ENCODE assay signal across 8 cellular contexts in genomic region chr15:70466895-70467529, GRCh38.
DNase-seq lines count a peak whose midpoint lies in the region; ATAC-seq, FAIRE-seq and TF ChIP-seq lines count a peak whose summit lies in the region.

No MANE protein-coding gene starts in this region.

- ATAC-seq in activated CD4-positive, alpha-beta T cell treated with anti-CD3 and anti-CD28 coated beads for 36 hours, result peak; percentile 89
- peak; percentile 92 to 94 for ATAC-seq in naive thymus-derived CD8-positive, alpha-beta T cell
- ATAC-seq in HG03196 (IDR thresholded peaks at IDR 0.05; ENCODE audit: unreplicated experiment) (no peak), HG02840 (IDR thresholded peaks at IDR 0.05; ENCODE audit: low FRiP score, unreplicated experiment) (no peak)

- peaks cover 2% of the 10 kb centered on the region for H3K4me1 Mint-ChIP-seq in activated CD4-positive, alpha-beta T cell treated with anti-CD3 and anti-CD28 coated beads for 36 hours
- peaks cover 5 to 10% (median 7%) of the 10 kb centered on the region in 4 donors for H3K4me1 Mint-ChIP-seq in naive thymus-derived CD8-positive, alpha-beta T cell

- no peaks in the 10 kb centered on the region for H3K36me3 Mint-ChIP-seq in activated CD4-positive, alpha-beta T cell treated with anti-CD3 and anti-CD28 coated beads for 36 hours (ENCODE audit: low read depth)
- H3K36me3 Mint-ChIP-seq in naive thymus-derived CD8-positive, alpha-beta T cell, result no peaks in the 10 kb centered on the region

- FAIRE-seq in GM18507 (lab: Jason Lieb, UNC), result peak; percentile 88

- TF ChIP-seq CTCF in BJ (IDR thresholded peaks at IDR 0.05; ENCODE audit: insufficient read depth, low read depth, low read length) (peak; percentile 80), epithelial cell of proximal tubule (conservative IDR thresholded peaks at IDR 0.05; ENCODE audit: low read depth, low read length) (peak; percentile 84)

- H3K27me3 ChIP-seq in BJ (ENCODE audit: control insufficient read depth, insufficient read depth, low read length), result peaks cover 22% of the 10 kb centered on the region

- H3K36me3 ChIP-seq in BJ (ENCODE audit: control insufficient read depth, insufficient read depth, low read length), result no peaks in the 10 kb centered on the region

- intact Hi-C loops in activated CD4-positive, alpha-beta T cell treated with anti-CD3 and anti-CD28 coated beads for 36 hours (cut with DNase I, micrococcal nuclease), result loop anchor here in 1 of 2 experiments (10.0 kb wide), 1 partner anchor 742 kb away; no protein-coding TSS in a partner anchor

- DNase-seq in BJ (ENCODE audit: low read depth) (no peak), GM18507 (ENCODE audit: extremely low spot score, insufficient read length, low read depth) (no peak), NCI-H2171 treated with DMSO at 0.1 percent for 48 hours (lab: John Stamatoyannopoulos, UW) (peak; percentile 77), epithelial cell of proximal tubule (ENCODE audit: low read depth) (no peak)
- DNase-seq in activated CD4-positive, alpha-beta T cell treated with anti-CD3 and anti-CD28 coated beads for 36 hours, result peak; percentile 71
- peak in 7 of 10 donors; percentile 35 to 77 (median 51) for DNase-seq in naive thymus-derived CD8-positive, alpha-beta T cell

- H3K27ac Mint-ChIP-seq in activated CD4-positive, alpha-beta T cell treated with anti-CD3 and anti-CD28 coated beads for 36 hours, result no peak overlapping the region
- no peak overlapping the region for H3K27ac Mint-ChIP-seq in naive thymus-derived CD8-positive, alpha-beta T cell

- no peak overlapping the region for H3K4me3 Mint-ChIP-seq in activated CD4-positive, alpha-beta T cell treated with anti-CD3 and anti-CD28 coated beads for 36 hours
- H3K4me3 Mint-ChIP-seq in naive thymus-derived CD8-positive, alpha-beta T cell, result no peak overlapping the region

- peaks cover 20% of the 10 kb centered on the region for H3K27me3 Mint-ChIP-seq in activated CD4-positive, alpha-beta T cell treated with anti-CD3 and anti-CD28 coated beads for 36 hours
- peaks cover 0 to 12% (median 4%) of the 10 kb centered on the region in 5 donors for H3K27me3 Mint-ChIP-seq in naive thymus-derived CD8-positive, alpha-beta T cell

- POLR2A ChIA-PET in BJ (lab: Charles Lee), result no interaction called here
- POLR2A ChIA-PET in activated CD4-positive, alpha-beta T cell treated with anti-CD3 and anti-CD28 coated beads for 36 hours (lab: Charles Lee), result interaction anchor here (0.5 kb wide), 1 partner anchor 1004 kb away, joined by 5 read pairs; no protein-coding TSS in a partner anchor
- POLR2A ChIA-PET in naive thymus-derived CD8-positive, alpha-beta T cell (lab: Charles Lee), result interaction anchor here (0.6 to 0.7 kb wide), 2 partner anchors 33 to 367 kb away, joined by 3 read pairs; no protein-coding TSS in a partner anchor

- H3K9me3 Mint-ChIP-seq in activated CD4-positive, alpha-beta T cell treated with anti-CD3 and anti-CD28 coated beads for 36 hours (ENCODE audit: low read depth), result no peaks in the 10 kb centered on the region
- no peaks in the 10 kb centered on the region for H3K9me3 Mint-ChIP-seq in naive thymus-derived CD8-positive, alpha-beta T cell

- no peak overlapping the region for H3K4me3 ChIP-seq in BJ (ENCODE audit: low read depth, low read length)
- H3K4me3 ChIP-seq in epithelial cell of proximal tubule (ENCODE audit: low read depth, low read length), result no peak overlapping the region

- CTCF ChIA-PET in BJ (lab: Yijun Ruan, JAX), result interaction anchor here (0.6 to 3.9 kb wide), 31 partner anchors 11 to 1424 kb away, joined by 3 to 45 read pairs (median 3); no protein-coding TSS in a partner anchor
- CTCF ChIA-PET in activated CD4-positive, alpha-beta T cell treated with anti-CD3 and anti-CD28 coated beads for 36 hours (lab: Charles Lee), result interaction anchor here (0.6 to 3.7 kb wide), 24 partner anchors 8 to 1501 kb away, joined by 3 to 27 read pairs (median 4); no protein-coding TSS in a partner anchor

Comparison
In these comparisons a context has a peak if more than half of its experiments do, and no peak if none do; other contexts are left out.
1. DNase-seq: peak in NCI-H2171 treated with DMSO at 0.1 percent for 48 hours (single experiment), activated CD4-positive, alpha-beta T cell treated with anti-CD3 and anti-CD28 coated beads for 36 hours (single experiment) and naive thymus-derived CD8-positive, alpha-beta T cell (7 of 10); none in BJ (single experiment), GM18507 (single experiment) and epithelial cell of proximal tubule (single experiment).
2. ATAC-seq: peak in activated CD4-positive, alpha-beta T cell treated with anti-CD3 and anti-CD28 coated beads for 36 hours (single experiment) and naive thymus-derived CD8-positive, alpha-beta T cell (2 of 2); none in HG03196 (single experiment) and HG02840 (single experiment).